Comparison of ENCODE assay signal across 8 cellular contexts in the genomic region with DNA sequence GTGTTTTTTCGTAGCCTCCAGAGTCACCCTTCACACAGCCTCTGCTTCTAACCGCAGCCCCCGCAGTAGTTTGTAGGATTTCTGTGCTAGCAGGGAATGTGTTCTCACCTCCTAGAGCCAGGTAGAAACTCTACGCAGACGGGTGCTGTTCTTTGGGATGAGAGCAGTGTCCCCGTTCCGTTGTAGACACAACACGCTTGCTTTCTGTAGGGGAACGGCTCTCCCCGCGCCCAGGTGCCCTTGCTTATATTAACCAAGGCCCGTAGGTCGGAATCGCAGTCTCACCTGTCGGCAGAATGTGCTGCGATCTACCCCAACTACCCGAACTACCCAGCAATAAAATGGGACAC.
A peak's percentile ranks its signal among the peaks of the same experiment; 100 is the strongest.
DNase-seq lines count a peak whose midpoint lies in the region; ATAC-seq, FAIRE-seq and TF ChIP-seq lines count a peak whose summit lies in the region.

No MANE protein-coding gene starts in this region.

- H3K4me1 ChIP-seq in SJSA1 (replicated peaks): peaks cover 8% of the 10 kb centered on the region; the same call in 1 of the 2 replicates
- H3K4me1 ChIP-seq in gastrocnemius medialis: peaks cover 0 to 11% of the 10 kb centered on the region in 2 donors

- peak; percentile 40 for DNase-seq in DMS153 treated with DMSO at 0.1 percent for 48 hours (lab: John Stamatoyannopoulos, UW; ENCODE audit: unreplicated experiment)
- DNase-seq in DMS153 (lab: John Stamatoyannopoulos, UW): no peak
- no peak for DNase-seq in SJSA1 (ENCODE audit: low read depth in 1 of 2, low spot score in 2 of 2)
- DNase-seq in fibroblast of mammary gland (ENCODE audit: low read depth): no peak
- no peak for DNase-seq in gastrocnemius medialis
- DNase-seq in RCC 7860 (ENCODE audit: low spot score): no peak
- DNase-seq in putamen (ENCODE audit: low spot score): no peak

- intact Hi-C loops in gastrocnemius medialis (cut with DNase I; ENCODE audit: low total_unique reads): no loop called here

- H3K4me3 ChIP-seq in SJSA1 (peak overlapping the region; percentile 33), fibroblast of mammary gland (ENCODE audit: control insufficient read depth, low read depth, low read length) (peak overlapping the region; percentile 59), gastrocnemius medialis (peak overlapping the region; percentile 55 to 69 (median 61))

- no peak for TF ChIP-seq POLR2A in gastrocnemius medialis (IDR thresholded peaks at IDR 0.05)

- H3K36me3 ChIP-seq in SJSA1 (no peaks in the 10 kb centered on the region), gastrocnemius medialis (no peaks in the 10 kb centered on the region)

- in situ Hi-C loops in gastrocnemius medialis (cut with MboI; ENCODE audit: low sequenced_read_pairs in 4 of 4): no loop called here

- no peaks in the 10 kb centered on the region for H3K9me3 ChIP-seq in SJSA1 (replicated peaks)
- H3K9me3 ChIP-seq in gastrocnemius medialis: no peaks in the 10 kb centered on the region

- no peak for FAIRE-seq in RCC 7860 (lab: Jason Lieb, UNC)

- ATAC-seq in gastrocnemius medialis (peak in 1 of 2 donors; percentile 18), GM18873 (IDR thresholded peaks at IDR 0.05; ENCODE audit: low FRiP score, unreplicated experiment) (no peak)

- H3K27me3 ChIP-seq in SJSA1 (replicated peaks) (no peaks in the 10 kb centered on the region), gastrocnemius medialis (peaks cover 0 to 17% (median 11%) of the 10 kb centered on the region in 3 donors)

- TF ChIP-seq CTCF in fibroblast of mammary gland (conservative IDR thresholded peaks at IDR 0.05; ENCODE audit: control insufficient read depth, insufficient read depth, low read depth, low read length) (no peak), gastrocnemius medialis (IDR thresholded peaks at IDR 0.05 in 4 of 5, conservative IDR thresholded peaks at IDR 0.05 in 1 of 5) (no peak)

- H3K27ac ChIP-seq in SJSA1 (no peak overlapping the region), gastrocnemius medialis (no peak overlapping the region)
